ENCODE assay signal across 27 cellular contexts in genomic region chr2:23626701-23627181, GRCh38.
"Had no signal": no experiment of that assay in that cellular context is flagged by ENCODE, and none has a peak within 500 bp of the region (broad histone marks: within the 10 kb centered on the region; RNA-seq: fewer than 3 reads in every experiment).

No MANE protein-coding gene starts in this region.

- H3K27me3 ChIP-seq: ascending aorta, brain microvascular endothelial cell, cardiac muscle cell, Peyer's patch had no signal

- DNase-seq: activated CD4-positive, alpha-beta memory T cell treated with anti-CD3 and anti-CD28 coated beads for 36 hours; activated CD4-positive, alpha-beta T cell treated with anti-CD3 and anti-CD28 coated beads, Interleukin-2, amount 10 ng/mL, durations not matched to agents 7 days and 5 days; activated CD4-positive, CD25-positive, alpha-beta regulatory T cell; activated CD8-positive, alpha-beta memory T cell treated with anti-CD3 and anti-CD28 coated beads for 24 hours; activated effector memory CD4-positive, alpha-beta T cell treated with anti-CD3 and anti-CD28 coated beads, Interleukin-2, amount 50 U/mL, for 16 hours; activated naive CD4-positive, alpha-beta T cell treated with Interleukin-2 at 50 U/mL for 16 hours; activated naive CD8-positive, alpha-beta T cell treated with anti-CD3 and anti-CD28 coated beads, Interleukin-2, amount 50 U/mL, for 24 hours; activated T-cell treated with anti-CD3 and anti-CD28 coated beads, Interleukin-2, amount 50 U/mL, for 4 hours; amniotic stem cell; brain microvascular endothelial cell; KG1; NCI-H1092; NCI-H1417 treated with DMSO at 0.1 percent for 48 hours; NCI-H1694; NCI-H2029; NCI-H2107; NCI-H510A treated with DMSO at 0.1 percent for 48 hours; Peyer's patch; SIG-M5; T-cell; T-helper 2 cell had no signal

- H3K4me3 Mint-ChIP-seq: activated CD4-positive, alpha-beta memory T cell treated with anti-CD3 and anti-CD28 coated beads for 36 hours; activated CD4-positive, alpha-beta T cell treated with anti-CD3 and anti-CD28 coated beads, Interleukin-2, amount 10 ng/mL, durations not matched to agents 7 days and 5 days; activated naive CD8-positive, alpha-beta T cell treated with anti-CD3 and anti-CD28 coated beads, Interleukin-2, amount 50 U/mL, for 24 hours; activated T-cell treated with anti-CD3 and anti-CD28 coated beads, Interleukin-2, amount 50 U/mL, for 4 hours; IgD-negative memory B cell; T-cell had no signal

- H3K4me3 ChIP-seq: ascending aorta, cardiac muscle cell, Peyer's patch had no signal

- H3K27me3 Mint-ChIP-seq: activated CD4-positive, alpha-beta memory T cell treated with anti-CD3 and anti-CD28 coated beads for 36 hours; activated CD4-positive, alpha-beta T cell treated with anti-CD3 and anti-CD28 coated beads, Interleukin-2, amount 10 ng/mL, durations not matched to agents 7 days and 5 days; activated naive CD8-positive, alpha-beta T cell treated with anti-CD3 and anti-CD28 coated beads, Interleukin-2, amount 50 U/mL, for 24 hours; IgD-negative memory B cell; T-cell had no signal

- H3K27ac Mint-ChIP-seq: activated CD4-positive, alpha-beta memory T cell treated with anti-CD3 and anti-CD28 coated beads for 36 hours; activated CD4-positive, alpha-beta T cell treated with anti-CD3 and anti-CD28 coated beads, Interleukin-2, amount 10 ng/mL, durations not matched to agents 7 days and 5 days; activated naive CD4-positive, alpha-beta T cell treated with anti-CD3 and anti-CD28 coated beads, Interleukin-2, amount 50 U/mL, for 72 hours; activated naive CD8-positive, alpha-beta T cell treated with anti-CD3 and anti-CD28 coated beads, Interleukin-2, amount 50 U/mL, for 24 hours; IgD-negative memory B cell; T-cell had no signal

- H3K4me1 ChIP-seq: ascending aorta, Peyer's patch had no signal

- H3K4me1 Mint-ChIP-seq: activated CD4-positive, alpha-beta T cell treated with anti-CD3 and anti-CD28 coated beads, Interleukin-2, amount 10 ng/mL, durations not matched to agents 7 days and 5 days; activated naive CD8-positive, alpha-beta T cell treated with anti-CD3 and anti-CD28 coated beads, Interleukin-2, amount 50 U/mL, for 24 hours had no signal

- H3K27ac ChIP-seq: ascending aorta, brain microvascular endothelial cell, cardiac muscle cell, Peyer's patch, RWPE1, VCaP had no signal

- H3K9me3 ChIP-seq: ascending aorta had no signal

- H3K36me3 Mint-ChIP-seq: activated CD4-positive, alpha-beta memory T cell treated with anti-CD3 and anti-CD28 coated beads for 36 hours; IgD-negative memory B cell had no signal

- H3K36me3 ChIP-seq: ascending aorta, brain microvascular endothelial cell, cardiac muscle cell, Peyer's patch had no signal
